ENCODE assay signal across 29 cellular contexts in the genomic region with DNA sequence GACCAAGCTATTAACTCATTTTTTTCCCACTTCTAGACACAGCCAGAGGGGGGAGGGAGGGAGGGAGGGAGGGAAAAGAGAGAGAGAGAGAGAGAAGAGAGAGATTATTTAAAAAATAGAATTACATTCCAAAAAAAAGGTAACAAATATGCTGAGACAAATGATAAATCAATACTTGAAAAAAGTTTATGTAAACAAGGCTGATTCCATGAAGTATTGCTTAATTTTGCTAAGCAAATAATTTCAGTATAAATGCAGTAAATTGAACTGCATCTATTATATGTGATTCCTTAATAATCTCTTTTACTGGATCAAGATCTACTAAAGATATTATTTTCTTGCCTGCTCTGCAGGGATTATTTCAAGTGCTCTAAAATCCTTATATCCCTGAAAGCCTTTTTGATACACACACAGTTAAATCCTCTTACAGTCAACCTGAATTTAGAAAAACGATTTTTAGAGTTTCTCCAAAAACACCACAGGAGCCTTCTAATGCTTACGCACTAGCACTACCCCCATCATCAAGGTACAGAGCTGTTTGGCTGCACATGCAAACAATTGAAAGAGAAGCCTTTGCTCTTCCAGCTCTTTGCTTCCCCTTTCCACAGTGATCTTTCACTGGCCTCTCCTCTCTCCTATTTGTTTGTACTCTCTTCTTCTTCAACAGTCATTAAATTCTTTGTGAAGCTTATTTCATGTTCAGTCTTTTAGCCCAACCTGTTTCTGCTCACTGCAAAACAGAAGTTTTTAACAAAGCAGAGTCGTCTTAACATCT.
"Had no signal": no experiment of that assay in that cellular context is flagged by ENCODE, and none has a peak within 500 bp of the region (broad histone marks: within the 10 kb centered on the region; RNA-seq: fewer than 3 reads in every experiment).

No MANE protein-coding gene starts in this region.

- H3K36me3 Mint-ChIP-seq: activated naive CD8-positive, alpha-beta T cell; memory B cell; natural killer cell treated with Interleukin-12 subunit alpha and Interleukin-12 subunit beta and Interleukin-15 and Interleukin-18, amount 100 ng/mL, for 72 hours; type B pancreatic cell; WTC11 had no signal

- H3K4me1 Mint-ChIP-seq: activated CD4-positive, alpha-beta T cell treated with anti-CD3 and anti-CD28 coated beads for 36 hours; memory B cell had no signal

- H3K9me3 ChIP-seq: adrenal gland, spleen, thoracic aorta, vagina had no signal

- H3K27me3 Mint-ChIP-seq: activated CD4-positive, alpha-beta T cell treated with anti-CD3 and anti-CD28 coated beads for 36 hours; activated naive CD8-positive, alpha-beta T cell; memory B cell; natural killer cell treated with Interleukin-12 subunit alpha and Interleukin-12 subunit beta and Interleukin-15 and Interleukin-18, amount 100 ng/mL, for 72 hours; type B pancreatic cell had no signal

- H3K27me3 ChIP-seq: adrenal gland, spleen, vagina had no signal

- H3K4me3 Mint-ChIP-seq: activated CD4-positive, alpha-beta T cell treated with anti-CD3 and anti-CD28 coated beads for 36 hours; activated naive CD8-positive, alpha-beta T cell; activated T-cell treated with anti-CD3 and anti-CD28 coated beads, Interleukin-2, amount 50 U/mL, for 4 hours; memory B cell; natural killer cell treated with Interleukin-12 subunit alpha and Interleukin-12 subunit beta and Interleukin-15 and Interleukin-18, amount 100 ng/mL, for 72 hours; type B pancreatic cell; WTC11 had no signal

- H3K36me3 ChIP-seq: adrenal gland, spleen, thoracic aorta, vagina had no signal

- ATAC-seq: activated CD4-positive, alpha-beta T cell treated with anti-CD3 and anti-CD28 coated beads for 36 hours; activated T-cell treated with anti-CD3 and anti-CD28 coated beads, Interleukin-2, amount 50 U/mL, for 4 hours; esophagus mucosa; natural killer cell treated with Interleukin-12 subunit alpha and Interleukin-12 subunit beta and Interleukin-15 and Interleukin-18, amount 100 ng/mL, for 72 hours; WTC11 had no signal

- H3K27ac Mint-ChIP-seq: activated CD4-positive, alpha-beta T cell treated with anti-CD3 and anti-CD28 coated beads for 36 hours; activated naive CD8-positive, alpha-beta T cell; activated T-helper 2 cell treated with anti-CD3 and anti-CD28 coated beads, Interferon-gamma antibody, Interleukin-2, Interleukin-4, amounts not matched to agents 10 μg/mL and 5 μg/mL and 100 μg/mL, durations not matched to agents 14 hours and 24 hours and 36 hours; memory B cell; natural killer cell treated with Interleukin-12 subunit alpha and Interleukin-12 subunit beta and Interleukin-15 and Interleukin-18, amount 100 ng/mL, for 72 hours; type B pancreatic cell; WTC11 had no signal

- H3K4me1 ChIP-seq: spleen, vagina had no signal

- H3K4me3 ChIP-seq: adrenal gland, spleen, thoracic aorta, vagina had no signal

- FAIRE-seq: astrocyte, endothelial cell of umbilical vein, frontal cortex, islet of Langerhans had no signal

- H3K9me3 Mint-ChIP-seq: activated T-cell treated with anti-CD3 and anti-CD28 coated beads, Interleukin-2, amount 50 U/mL, for 4 hours; activated T-helper 2 cell treated with anti-CD3 and anti-CD28 coated beads, Interferon-gamma antibody, Interleukin-2, Interleukin-4, amounts not matched to agents 10 μg/mL and 5 μg/mL and 100 μg/mL, durations not matched to agents 14 hours and 24 hours and 36 hours; memory B cell; natural killer cell treated with Interleukin-12 subunit alpha and Interleukin-12 subunit beta and Interleukin-15 and Interleukin-18, amount 100 ng/mL, for 72 hours; type B pancreatic cell; WTC11 had no signal

- DNase-seq: activated CD4-positive, alpha-beta T cell treated with anti-CD3 and anti-CD28 coated beads for 36 hours; activated CD4-positive, alpha-beta T cell treated with anti-CD3 and anti-CD28 coated beads, Interleukin-2, amount 50 U/mL, for 4 hours; activated CD8-positive, alpha-beta memory T cell treated with anti-CD3 and anti-CD28 coated beads for 24 hours; activated CD8-positive, alpha-beta memory T cell treated with anti-CD3 and anti-CD28 coated beads, Interleukin-2, amount 50 U/mL, for 4 hours; activated naive CD4-positive, alpha-beta T cell; activated T-cell treated with anti-CD3 and anti-CD28 coated beads, Interleukin-2, amount 50 U/mL, for 4 hours; adrenal gland; central memory CD4-positive, alpha-beta T cell; dermis blood vessel endothelial cell; effector memory CD4-positive, alpha-beta T cell; glutamatergic neuron; hypothalamus; occipital lobe; spleen; stimulated activated CD4-positive, alpha-beta T cell treated with anti-CD3 and anti-CD28 coated beads, Interleukin-4, amount 100 ng/mL, for 24 hours; stimulated activated naive CD4-positive, alpha-beta T cell treated with Interleukin-2 at 50 U/mL for 16 hours had no signal

- H3K27ac ChIP-seq: adrenal gland, spleen, thoracic aorta, vagina had no signal
